Comparison of ENCODE assay signal across 15 cellular contexts in the genomic region with DNA sequence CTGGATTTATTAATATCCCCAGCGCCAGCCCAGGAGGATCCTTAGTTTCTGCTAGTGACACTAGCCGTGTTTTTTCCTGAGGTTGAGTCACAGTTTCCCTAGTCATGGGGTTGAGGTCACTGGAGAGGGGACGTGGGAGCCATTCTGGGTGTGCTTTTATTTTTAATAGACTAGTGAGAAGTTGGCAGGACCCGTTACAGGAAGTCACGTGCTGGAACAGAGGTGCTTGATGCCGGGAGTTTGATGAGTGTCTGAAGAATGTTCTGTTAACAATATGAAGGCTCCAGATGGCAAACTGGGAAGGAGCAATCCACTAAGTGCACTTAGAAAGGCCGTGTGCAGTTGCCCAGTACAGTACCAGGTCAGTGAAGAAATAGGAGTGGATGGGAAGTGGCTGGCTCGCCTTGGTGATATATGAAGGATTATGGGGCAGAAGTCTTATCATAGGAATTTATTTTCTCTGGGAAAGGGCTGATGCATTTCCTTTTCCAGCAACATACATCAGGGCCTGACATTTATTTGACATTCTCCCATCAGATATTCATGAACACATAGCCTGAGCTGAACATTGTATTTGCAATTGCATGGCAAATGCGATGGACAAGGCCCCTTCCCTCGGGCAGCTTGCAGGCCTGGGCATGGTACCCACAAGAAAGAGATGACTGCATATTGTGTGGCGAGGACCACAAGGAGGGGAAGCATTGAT.
DNase-seq lines count a peak whose midpoint lies in the region; ATAC-seq and TF ChIP-seq lines count a peak whose summit lies in the region.
"Had no signal": no experiment of that assay in that cellular context is flagged by ENCODE, and none has a peak within 500 bp of the region (broad histone marks: within the 10 kb centered on the region; RNA-seq: fewer than 3 reads in every experiment).

No MANE protein-coding gene starts in this region.

- no peaks in the 10 kb centered on the region for H3K9me3 Mint-ChIP-seq in immature natural killer cell
- H3K9me3 Mint-ChIP-seq: central memory CD8-positive, alpha-beta T cell had no signal

- H3K27ac ChIP-seq in brain microvascular endothelial cell: no peak overlapping the region
- H3K27ac ChIP-seq: WERI-Rb-1 had no signal

- H3K4me3 ChIP-seq in brain microvascular endothelial cell (ENCODE audit: low read depth, low read length): no peak overlapping the region

- ATAC-seq in Right ventricle myocardium inferior (peak; percentile 62), HG02973 (IDR thresholded peaks at IDR 0.05; ENCODE audit: unreplicated experiment) (no peak)
- ATAC-seq: activated T-cell treated with anti-CD3 and anti-CD28 coated beads, Interleukin-2, amount 50 U/mL, for 72 hours had no signal

- no peak for TF ChIP-seq CTCF in brain microvascular endothelial cell (IDR thresholded peaks at IDR 0.05; ENCODE audit: low read depth, low read length, missing control alignments)

- intact Hi-C loops in Right ventricle myocardium inferior (cut with DNase I): no loop called here
- intact Hi-C loops in cardiac septum (cut with DNase I): loop anchor here (5.0 kb wide), 2 partner anchors 37 to 137 kb away; no protein-coding TSS in a partner anchor

- H3K27me3 ChIP-seq in brain microvascular endothelial cell (replicated peaks): no peaks in the 10 kb centered on the region

- no peak for DNase-seq in Right ventricle myocardium inferior (ENCODE audit: missing footprints)
- no peak for DNase-seq in cardiac septum (ENCODE audit: low spot score)
- DNase-seq in brain microvascular endothelial cell: peak; percentile 24
- peak; percentile 21 for DNase-seq in kidney tubule cell (ENCODE audit: low spot score)
- DNase-seq in activated gamma-delta T cell (lab: John Stamatoyannopoulos, UW): no peak
- no peak for DNase-seq in immature natural killer cell
- DNase-seq in NCI-H1436 (lab: John Stamatoyannopoulos, UW): no peak
- DNase-seq: activated T-cell treated with anti-CD3 and anti-CD28 coated beads, Interleukin-2, amount 50 U/mL, for 72 hours; KG1; SHP77; WERI-Rb-1 had no signal

- no peak overlapping the region for H3K27ac Mint-ChIP-seq in immature natural killer cell
- H3K27ac Mint-ChIP-seq: activated T-cell treated with anti-CD3 and anti-CD28 coated beads, Interleukin-2, amount 50 U/mL, for 72 hours; B cell; memory B cell had no signal

- H3K36me3 Mint-ChIP-seq in immature natural killer cell: peaks cover 0 to 10% (median 0%) of the 10 kb centered on the region in 3 donors
- H3K36me3 Mint-ChIP-seq: memory B cell had no signal

- no peak overlapping the region for H3K4me3 Mint-ChIP-seq in immature natural killer cell
- H3K4me3 Mint-ChIP-seq: activated T-cell treated with anti-CD3 and anti-CD28 coated beads, Interleukin-2, amount 50 U/mL, for 72 hours; B cell; central memory CD8-positive, alpha-beta T cell; memory B cell had no signal

- no peaks in the 10 kb centered on the region for H3K36me3 ChIP-seq in brain microvascular endothelial cell (replicated peaks)
- H3K36me3 ChIP-seq: WERI-Rb-1 had no signal

- in situ Hi-C loops in brain microvascular endothelial cell (cut with HindIII; ENCODE audit: low pct_ligation_motif_present, low sequenced_read_pairs): no loop called here

- H3K27me3 Mint-ChIP-seq in immature natural killer cell (ENCODE audit: low read depth in 3 of 3): peaks cover 0 to 3% (median 0%) of the 10 kb centered on the region in 3 donors
- H3K27me3 Mint-ChIP-seq: central memory CD8-positive, alpha-beta T cell had no signal

- peaks cover 8 to 10% of the 10 kb centered on the region in 2 donors for H3K4me1 Mint-ChIP-seq in immature natural killer cell
- H3K4me1 Mint-ChIP-seq: B cell, memory B cell had no signal

Comparison
In these comparisons a context has a peak if more than half of its experiments do, and no peak if none do; other contexts are left out.
1. DNase-seq: peak in brain microvascular endothelial cell (single experiment) and kidney tubule cell (single experiment); none in Right ventricle myocardium inferior (single experiment), cardiac septum (single experiment), activated gamma-delta T cell (single experiment), immature natural killer cell (0 of 3) and NCI-H1436 (single experiment).